Comparison of ENCODE assay signal across 26 cellular contexts in genomic region chr4:3845744-3846429, GRCh38.
"Had no signal": no experiment of that assay in that cellular context is flagged by ENCODE, and none has a peak within 500 bp of the region (broad histone marks: within the 10 kb centered on the region; RNA-seq: fewer than 3 reads in every experiment).

No MANE protein-coding gene starts in this region.

- H3K27me3 ChIP-seq: right atrium auricular region, sigmoid colon had no signal

- H3K9ac ChIP-seq: parathyroid adenoma had no signal

- H3K27ac Mint-ChIP-seq: mesothelial cell of epicardium; natural killer cell treated with Interleukin-12 subunit alpha and Interleukin-12 subunit beta and Interleukin-15 and Interleukin-18, amount 100 ng/mL, for 72 hours; progenitor cell of endocrine pancreas; stimulated activated effector memory CD8-positive, alpha-beta T cell treated with anti-CD3 and anti-CD28 coated beads, Interleukin-12 subunit alpha, Interleukin-12 subunit beta, amount 100 ng/mL, for 72 hours; stimulated activated naive CD8-positive, alpha-beta T cell treated with anti-CD3 and anti-CD28 coated beads, Interleukin-15, Interleukin-2, amounts not matched to agents 100 ng/mL and 50 ng/mL, for 24 hours had no signal

- ATAC-seq: left cardiac atrium; left lobe of liver; lower lobe of right lung; natural killer cell treated with Interleukin-12 subunit alpha and Interleukin-12 subunit beta and Interleukin-15 and Interleukin-18, amount 100 ng/mL, for 72 hours; stimulated activated effector memory CD8-positive, alpha-beta T cell treated with anti-CD3 and anti-CD28 coated beads, Interleukin-12 subunit alpha, Interleukin-12 subunit beta, amount 100 ng/mL, for 72 hours; upper lobe of right lung had no signal

- H3K4me3 ChIP-seq: lower lobe of right lung, right atrium auricular region, sigmoid colon, spleen, suprapubic skin, thoracic aorta, tibial artery, upper lobe of right lung had no signal

- DNase-seq: hippocampal formation; kidney glomerular epithelial cell; left cardiac atrium; lower lobe of right lung; mammary epithelial cell; mesenchymal stem cell; naive B cell; nucleus accumbens; sigmoid colon; small intestine; spleen; stimulated activated CD4-positive, alpha-beta T cell treated with anti-CD3 and anti-CD28 coated beads, Interleukin-4, amount 100 ng/mL, for 24 hours; stimulated activated naive CD4-positive, alpha-beta T cell; tibial artery; trophoblast cell; upper lobe of right lung had no signal

- H3K36me3 Mint-ChIP-seq: mesothelial cell of epicardium; natural killer cell treated with Interleukin-12 subunit alpha and Interleukin-12 subunit beta and Interleukin-15 and Interleukin-18, amount 100 ng/mL, for 72 hours; stimulated activated effector memory CD8-positive, alpha-beta T cell treated with anti-CD3 and anti-CD28 coated beads, Interleukin-12 subunit alpha, Interleukin-12 subunit beta, amount 100 ng/mL, for 72 hours had no signal

- H3K4me1 Mint-ChIP-seq: mesothelial cell of epicardium; stimulated activated effector memory CD8-positive, alpha-beta T cell treated with anti-CD3 and anti-CD28 coated beads, Interleukin-12 subunit alpha, Interleukin-12 subunit beta, amount 100 ng/mL, for 72 hours had no signal

- H3K79me2 ChIP-seq: parathyroid adenoma had no signal

- H3K4me3 Mint-ChIP-seq: mesothelial cell of epicardium; naive B cell; natural killer cell treated with Interleukin-12 subunit alpha and Interleukin-12 subunit beta and Interleukin-15 and Interleukin-18, amount 100 ng/mL, for 72 hours; stimulated activated effector memory CD8-positive, alpha-beta T cell treated with anti-CD3 and anti-CD28 coated beads, Interleukin-12 subunit alpha, Interleukin-12 subunit beta, amount 100 ng/mL, for 72 hours; stimulated activated naive CD8-positive, alpha-beta T cell treated with anti-CD3 and anti-CD28 coated beads, Interleukin-15, Interleukin-2, amounts not matched to agents 100 ng/mL and 50 ng/mL, for 24 hours had no signal

- H3K27ac ChIP-seq: lower lobe of right lung, parathyroid adenoma, right atrium auricular region, sigmoid colon, spleen, suprapubic skin, thoracic aorta, tibial artery, upper lobe of right lung had no signal

- H3K9me3 ChIP-seq: lower lobe of right lung, upper lobe of right lung had no signal

- H2AFZ ChIP-seq: parathyroid adenoma had no signal

- H3K9me3 Mint-ChIP-seq: natural killer cell treated with Interleukin-12 subunit alpha and Interleukin-12 subunit beta and Interleukin-15 and Interleukin-18, amount 100 ng/mL, for 72 hours; stimulated activated naive CD8-positive, alpha-beta T cell treated with anti-CD3 and anti-CD28 coated beads, Interleukin-15, Interleukin-2, amounts not matched to agents 100 ng/mL and 50 ng/mL, for 24 hours had no signal

- H3K36me3 ChIP-seq: lower lobe of right lung, right atrium auricular region, sigmoid colon, spleen, suprapubic skin, thoracic aorta, tibial artery, upper lobe of right lung had no signal

- H3K4me1 ChIP-seq: lower lobe of right lung, parathyroid adenoma, right atrium auricular region, sigmoid colon, spleen, suprapubic skin, tibial artery, upper lobe of right lung had no signal
